In genomic region chr6:156395276-156395675, GRCh38 we compare ENCODE assay signal across 9 cellular contexts.
DNase-seq lines count a peak whose midpoint lies in the region; ATAC-seq, FAIRE-seq and TF ChIP-seq lines count a peak whose summit lies in the region.
"Had no signal": no experiment of that assay in that cellular context is flagged by ENCODE, and none has a peak within 500 bp of the region (broad histone marks: within the 10 kb centered on the region; RNA-seq: fewer than 3 reads in every experiment).

No MANE protein-coding gene starts in this region.

- H3K27me3 Mint-ChIP-seq in CD4-positive, alpha-beta memory T cell: no peaks in the 10 kb centered on the region

- 1% methylated on average over 6 of the region's 6 CpGs for WGBS in GM12878 (ENCODE audit: insufficient coverage, insufficient replicate concordance, low lambda C conversion rate, missing lambda C conversion rate)

- no peak for FAIRE-seq in GM12878 (lab: Jason Lieb, UNC)

- in situ Hi-C loops in GM12878 (cut with MboI): no loop called here

- peak overlapping the region; percentile 78 to 89 (median 86) for H3K4me3 Mint-ChIP-seq in CD4-positive, alpha-beta memory T cell

- SMC1A ChIA-PET in GM12878 (lab: Charles Lee; ENCODE audit: uncharacterized antibody, unreplicated experiment): interaction anchor here (1.1 kb wide), 1 partner anchor 456 kb away, joined by 3 read pairs; no protein-coding TSS in a partner anchor

- H3K27ac ChIP-seq in CD4-positive, alpha-beta memory T cell (ENCODE audit: low read depth, low read length): peak overlapping the region; percentile 56
- H3K27ac ChIP-seq in GM12878 (ENCODE audit: control insufficient read depth, insufficient read depth): peak overlapping the region; percentile 68

- peaks cover 89% of the 10 kb centered on the region for H3K4me1 ChIP-seq in CD4-positive, alpha-beta memory T cell (ENCODE audit: insufficient read depth, low read length)
- H3K4me1 ChIP-seq in GM12878 (ENCODE audit: control insufficient read depth, insufficient read depth, low read length): peaks cover 27% of the 10 kb centered on the region

- H3K4me2 ChIP-seq in GM12878 (ENCODE audit: control insufficient read depth, insufficient read depth): peak overlapping the region; percentile 90

- no peak for TF ChIP-seq RAD21 in GM12878 (IDR thresholded peaks at IDR 0.05; ENCODE audit: insufficient read depth, low read depth, low read length)

- peak; percentile 55 to 82 (median 68) for DNase-seq in CD4-positive, alpha-beta memory T cell
- DNase-seq in NCI-H345 treated with DMSO at 0.1 percent for 48 hours (lab: John Stamatoyannopoulos, UW; ENCODE audit: unreplicated experiment) (peak; percentile 82), GM12878 (ENCODE audit: low read depth, low spot score) (peak; percentile 38), NCI-H2227 (lab: John Stamatoyannopoulos, UW; ENCODE audit: unreplicated experiment) (no peak), kidney glomerular epithelial cell (lab: John Stamatoyannopoulos, UW) (no peak), OCI-M2 (lab: John Stamatoyannopoulos, UW; ENCODE audit: unreplicated experiment) (no peak), SW480 (ENCODE audit: low spot score) (no peak)
- DNase-seq: activated gamma-delta T cell had no signal

- no peaks in the 10 kb centered on the region for H4K20me1 ChIP-seq in GM12878 (ENCODE audit: control insufficient read depth, insufficient read depth)

- peak; percentile 50 for ATAC-seq in GM21576 (IDR thresholded peaks at IDR 0.05; ENCODE audit: unreplicated experiment)
- ATAC-seq in GM12878: peak; percentile 77

- H3K36me3 ChIP-seq in CD4-positive, alpha-beta memory T cell (ENCODE audit: insufficient read depth, low read length): no peaks in the 10 kb centered on the region
- H3K36me3 ChIP-seq in GM12878 (ENCODE audit: control insufficient read depth in 2 of 2, insufficient read depth in 2 of 2, low read length in 1 of 2): no peaks in the 10 kb centered on the region

- H3K9me3 Mint-ChIP-seq in CD4-positive, alpha-beta memory T cell: no peaks in the 10 kb centered on the region

- peaks cover 51 to 96% (median 78%) of the 10 kb centered on the region in 4 donors for H3K4me1 Mint-ChIP-seq in CD4-positive, alpha-beta memory T cell

- TF ChIP-seq POLR2A in GM12878 (IDR thresholded peaks at IDR 0.05; ENCODE audit: low read depth, low read length): no peak

- no peak overlapping the region for H2AFZ ChIP-seq in GM12878 (ENCODE audit: control insufficient read depth, low read depth, low read length)

- no peaks in the 10 kb centered on the region for H3K36me3 Mint-ChIP-seq in CD4-positive, alpha-beta memory T cell

- no peak for TF ChIP-seq CTCF in GM12878 (IDR thresholded peaks at IDR 0.05 in 2 of 3, conservative IDR thresholded peaks at IDR 0.05 in 1 of 3; ENCODE audit: control insufficient read depth in 2 of 3, extremely low read depth in 1 of 3, insufficient read depth in 1 of 3, low read depth in 3 of 3, low read length in 3 of 3)

- peak overlapping the region; percentile 9 to 53 for H3K4me3 ChIP-seq in CD4-positive, alpha-beta memory T cell (ENCODE audit: low read length in 2 of 2)
- peak overlapping the region; percentile 46; the same call in 1 of the 2 replicates for H3K4me3 ChIP-seq in GM12878

- no peak overlapping the region for H3K9ac ChIP-seq in GM12878 (ENCODE audit: control insufficient read depth, insufficient read depth, low read length)

- RAD21 ChIA-PET in GM12878 (lab: Charles Lee; ENCODE audit: unreplicated experiment): no interaction called here

- H3K9me3 ChIP-seq in CD4-positive, alpha-beta memory T cell (ENCODE audit: control insufficient read depth in 1 of 2, low read length in 2 of 2): no peaks in the 10 kb centered on the region
- H3K9me3 ChIP-seq in GM12878 (replicated peaks; ENCODE audit: control insufficient read depth, insufficient read depth, low read length): no peaks in the 10 kb centered on the region; the same call in 1 of the 3 replicates

- peak overlapping the region; percentile 90 to 100 (median 98) for H3K27ac Mint-ChIP-seq in CD4-positive, alpha-beta memory T cell

- CTCF ChIA-PET in CD4-positive, alpha-beta memory T cell (lab: Charles Lee; ENCODE audit: partially characterized antibody): interaction anchor here (1.0 to 2.2 kb wide), 5 partner anchors 9 to 28 kb away, joined by 3 to 5 read pairs (median 3); no protein-coding TSS in a partner anchor
- CTCF ChIA-PET in GM12878 (lab: Yijun Ruan, JAX): interaction anchor here (1.2 kb wide), 1 partner anchor 1105 kb away, joined by 3 read pairs; no protein-coding TSS in a partner anchor

- intact Hi-C loops in CD4-positive, alpha-beta memory T cell (cut with micrococcal nuclease): loop anchor here (1.0 to 5.0 kb wide), 3 partner anchors 16 to 291 kb away; no protein-coding TSS in a partner anchor
- intact Hi-C loops in GM12878 (cut with micrococcal nuclease; ENCODE audit: unreplicated experiment): loop anchor here (5.0 to 10.0 kb wide), 3 partner anchors 302 to 1070 kb away; partner anchors contain the start of gene ARID1B

- POLR2A ChIA-PET in CD4-positive, alpha-beta memory T cell (lab: Charles Lee; ENCODE audit: partially characterized antibody): interaction anchor here (0.9 to 2.6 kb wide), 12 partner anchors 10 to 1080 kb away, joined by 3 to 15 read pairs (median 4); partner anchors contain the start of gene ARID1B
- POLR2A ChIA-PET in GM12878 (lab: Charles Lee): no interaction called here

- BruUV-seq in GM12878 (replicated peaks; lab: Mats Ljungman, UMichigan): no TSS peak

- H3K79me2 ChIP-seq in GM12878 (ENCODE audit: control insufficient read depth, insufficient read depth, low read length): no peaks in the 10 kb centered on the region

- no peak for TF ChIP-seq EP300 in GM12878 (IDR thresholded peaks at IDR 0.05; ENCODE audit: borderline replicate concordance in 1 of 2, control insufficient read depth in 1 of 2, low read depth in 2 of 2, low read length in 2 of 2)

- H3K27me3 ChIP-seq in CD4-positive, alpha-beta memory T cell (ENCODE audit: insufficient read depth, low read length): no peaks in the 10 kb centered on the region
- H3K27me3 ChIP-seq in GM12878 (replicated peaks in 1 of 2; ENCODE audit: control insufficient read depth in 2 of 2, insufficient read depth in 2 of 2, low read length in 1 of 2): peaks cover 0 to 18% of the 10 kb centered on the region in 2 experiments; a peak in 2 of 4 replicates

TF ChIP-seq in GM12878, 131 proteins besides CTCF, POLR2A, EP300 and RAD21:
- TF ChIP-seq RUNX3 (IDR thresholded peaks at IDR 0.05; ENCODE audit: low read length) (peak; percentile 46; the same call in 1 of the 2 replicates), TCF3 (IDR thresholded peaks at IDR 0.05; ENCODE audit: borderline replicate concordance, insufficient read depth, low read depth, low read length) (peak; percentile 27; the same call in 1 of the 2 replicates), TBL1XR1 (IDR thresholded peaks at IDR 0.05; ENCODE audit: low read depth, low read length) (0 out of 2 replicates have a peak, but pooled peaks have one; percentile 27), TCF12 (IDR thresholded peaks at IDR 0.05; ENCODE audit: low read depth, low read length) (peak; percentile 55; the same call in 1 of the 2 replicates), IRF5 (IDR thresholded peaks at IDR 0.05; ENCODE audit: borderline replicate concordance) (no peak), KDM1A (IDR thresholded peaks at IDR 0.05; ENCODE audit: borderline replicate concordance) (no peak)

Comparison
In these comparisons a context has a peak if more than half of its experiments do, and no peak if none do; other contexts are left out.
1. DNase-seq: peak in CD4-positive, alpha-beta memory T cell (5 of 5), NCI-H345 treated with DMSO at 0.1 percent for 48 hours (single experiment) and GM12878 (single experiment); none in NCI-H2227 (single experiment), kidney glomerular epithelial cell (single experiment), OCI-M2 (single experiment) and SW480 (single experiment).